ENCODE assay signal across 19 cellular contexts in the genomic region with DNA sequence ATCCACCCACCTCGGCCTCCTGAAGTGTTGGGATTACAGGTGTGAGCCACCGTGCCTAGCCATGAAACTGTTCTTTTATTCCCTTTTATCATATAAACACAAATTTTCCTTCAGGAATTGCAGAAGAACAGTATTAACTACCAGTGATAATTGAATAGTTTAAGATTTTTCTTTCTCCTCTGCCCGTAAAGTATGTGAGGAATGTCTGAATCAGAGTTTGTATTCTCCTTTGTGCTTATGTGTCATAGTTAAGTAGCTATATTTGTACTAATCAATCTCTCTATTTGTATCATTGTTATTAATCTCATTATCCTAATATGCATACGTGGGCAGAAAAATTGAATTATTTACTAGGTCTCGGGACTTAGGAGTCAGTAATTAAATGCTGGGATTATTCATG.
DNase-seq lines count a peak whose midpoint lies in the region; ATAC-seq and TF ChIP-seq lines count a peak whose summit lies in the region.
"Had no signal": no experiment of that assay in that cellular context is flagged by ENCODE, and none has a peak within 500 bp of the region (broad histone marks: within the 10 kb centered on the region; RNA-seq: fewer than 3 reads in every experiment).

No MANE protein-coding gene starts in this region.

- no peaks in the 10 kb centered on the region for H3K9me3 ChIP-seq in PC-3 (ENCODE audit: low read length)
- H3K9me3 ChIP-seq: pancreas had no signal

- no peaks in the 10 kb centered on the region for H3K36me3 ChIP-seq in PC-3 (ENCODE audit: low read depth, low read length)
- H3K36me3 ChIP-seq: brain microvascular endothelial cell, pancreas had no signal

- POLR2A ChIA-PET in PC-3 (lab: Charles Lee; ENCODE audit: unreplicated experiment), result no interaction called here

- no peaks in the 10 kb centered on the region for H3K79me2 ChIP-seq in PC-3 (ENCODE audit: low read length)

- CTCF ChIA-PET in PC-3 (lab: Charles Lee), result no interaction called here

- in situ Hi-C loops in Caki2 (cut with HindIII; ENCODE audit: low pct_unique_long_range_greater_than_20kb, low sequenced_read_pairs), result no loop called here

- intact Hi-C loops in PC-3 (cut with micrococcal nuclease), result no loop called here

- no peaks in the 10 kb centered on the region for H3F3A ChIP-seq in PC-3 (ENCODE audit: low read length, unreplicated experiment)

- no peak overlapping the region for H3K27ac ChIP-seq in PC-3 (ENCODE audit: low read length)
- H3K27ac ChIP-seq: brain microvascular endothelial cell, pancreas had no signal

- no peak overlapping the region for H3K9ac ChIP-seq in PC-3 (ENCODE audit: low read length)

- no peak overlapping the region for H2AFZ ChIP-seq in PC-3 (ENCODE audit: low read length)

- no peaks in the 10 kb centered on the region for H4K20me1 ChIP-seq in PC-3 (ENCODE audit: low read length)

- peak; percentile 77 for ATAC-seq in PC-3
- ATAC-seq in HG03025 (IDR thresholded peaks at IDR 0.05; ENCODE audit: low FRiP score, unreplicated experiment), result no peak
- ATAC-seq in GM21528 (IDR thresholded peaks at IDR 0.05; ENCODE audit: low FRiP score, unreplicated experiment), result no peak
- ATAC-seq in GM21381 (IDR thresholded peaks at IDR 0.05; ENCODE audit: unreplicated experiment), result no peak
- ATAC-seq: left ventricle myocardium superior, pancreas had no signal

- no peaks in the 10 kb centered on the region for H3K27me3 ChIP-seq in PC-3 (ENCODE audit: low read length)
- H3K27me3 ChIP-seq: brain microvascular endothelial cell, pancreas had no signal

- TF ChIP-seq CTCF in PC-3 (conservative IDR thresholded peaks at IDR 0.05; ENCODE audit: low read depth, low read length) (no peak), epithelial cell of esophagus (IDR thresholded peaks at IDR 0.05; ENCODE audit: insufficient read depth, low read depth, low read length, missing control alignments) (no peak)

- peak; percentile 12 for DNase-seq in Caki2 (ENCODE audit: low read depth)
- DNase-seq in PC-3, result peak; percentile 45
- peak; percentile 42 for DNase-seq in epithelial cell of esophagus (ENCODE audit: low read depth)
- DNase-seq in myocyte (ENCODE audit: low read depth), result peak; percentile 12
- DNase-seq in iPS-NIHi7 (ENCODE audit: extremely low spot score), result no peak
- DNase-seq: activated CD4-positive, alpha-beta T cell treated with anti-CD3 and anti-CD28 coated beads, Interleukin-2, amount 50 U/mL, for 48 hours; activated naive CD4-positive, alpha-beta T cell treated with anti-CD3 and anti-CD28 coated beads, Interleukin-2, amount 50 U/mL, for 16 hours; activated T-cell treated with anti-CD3 and anti-CD28 coated beads, Interleukin-2, amount 50 U/mL, for 1 hour; brain microvascular endothelial cell; COR-L47; left ventricle myocardium superior; NCI-H1417 treated with DMSO at 0.1 percent for 48 hours; pancreas; stimulated activated CD4-positive, alpha-beta T cell treated with anti-CD3 and anti-CD28 coated beads, Interleukin-4, amount 100 ng/mL, for 1 hour; substantia nigra; SW 1271 had no signal

- H3K4me1 ChIP-seq in PC-3 (ENCODE audit: insufficient read depth, low read length), result peaks cover 12% of the 10 kb centered on the region

- H3K9me2 ChIP-seq in PC-3 (replicated peaks; ENCODE audit: low read length), result no peaks in the 10 kb centered on the region

- H3K4me3 ChIP-seq in PC-3 (ENCODE audit: low read length), result no peak overlapping the region
- no peak overlapping the region for H3K4me3 ChIP-seq in epithelial cell of esophagus (ENCODE audit: low read length)
- H3K4me3 ChIP-seq: pancreas had no signal

- BruUV-seq in PC-3 (replicated peaks; lab: Mats Ljungman, UMichigan), result no TSS peak

- no peak overlapping the region for H3K4me2 ChIP-seq in PC-3 (ENCODE audit: low read length)
